ENCODE assay signal across 19 cellular contexts in the genomic region with DNA sequence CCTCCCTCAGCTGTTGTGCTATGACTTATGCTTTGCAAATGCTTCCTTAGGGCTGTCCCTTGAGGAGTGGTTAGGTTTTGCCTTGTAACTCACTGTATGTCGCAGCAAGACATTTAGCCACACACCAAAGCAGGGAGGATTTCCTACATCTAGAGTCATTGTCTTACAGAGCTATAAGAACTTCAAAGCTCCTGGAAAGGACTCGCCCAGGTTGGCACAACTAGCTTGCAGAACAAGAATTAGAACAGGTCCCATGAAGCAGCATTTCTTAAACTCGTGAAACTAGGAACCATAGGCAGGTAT. TPM values are rescaled to one million over a fixed set of nuclear protein-coding genes. Genes with fewer than 3 reads are reported as not detected.
DNase-seq lines count a peak whose midpoint lies in the region; ATAC-seq and TF ChIP-seq lines count a peak whose summit lies in the region.
"Had no signal": no experiment of that assay in that cellular context is flagged by ENCODE, and none has a peak within 500 bp of the region (broad histone marks: within the 10 kb centered on the region; RNA-seq: fewer than 3 reads in every experiment).

No MANE protein-coding gene starts in this region.

- H3K9ac ChIP-seq in PC-3 (ENCODE audit: low read length) (no peak overlapping the region), neuronal stem cell (ENCODE audit: low read depth, low read length, poor library complexity) (no peak overlapping the region)

- no peak overlapping the region for H4K91ac ChIP-seq in neuronal stem cell (ENCODE audit: low read depth, low read length, poor library complexity)

- no peaks in the 10 kb centered on the region for H3K4me1 ChIP-seq in PC-3 (ENCODE audit: insufficient read depth, low read length)
- peaks cover 0 to 1% of the 10 kb centered on the region in 2 donors for H3K4me1 ChIP-seq in neuronal stem cell (ENCODE audit: control insufficient read depth in 2 of 2, insufficient read depth in 1 of 2, low read depth in 1 of 2, low read length in 2 of 2)
- no peaks in the 10 kb centered on the region for H3K4me1 ChIP-seq in left ventricle myocardium inferior

- no peaks in the 10 kb centered on the region for H3K79me2 ChIP-seq in PC-3 (ENCODE audit: low read length)

- DNase-seq in PC-3 = peak; percentile 10
- peak; percentile 20 for DNase-seq in epithelial cell of prostate (ENCODE audit: low read depth, low spot score)
- no peak for DNase-seq in neuronal stem cell (ENCODE audit: low spot score)
- no peak for DNase-seq in left ventricle myocardium inferior
- no peak for DNase-seq in ureter (ENCODE audit: low spot score)
- no peak for DNase-seq in NOMO-1 treated with DMSO at 0.1 percent for 48 hours (lab: John Stamatoyannopoulos, UW; ENCODE audit: unreplicated experiment)
- DNase-seq: ACHN; C1 segment of cervical spinal cord; CD8-positive, alpha-beta memory T cell; DMS53; EL; NCI-H1048; NCI-H1436; NCI-H2029 treated with DMSO at 0.1 percent for 48 hours; NCI-H2171; NCI-H526 had no signal

- no peak overlapping the region for H3K18ac ChIP-seq in neuronal stem cell (ENCODE audit: low read length)

- peak overlapping the region; percentile 5 for H3K14ac ChIP-seq in neuronal stem cell (ENCODE audit: low read length)

- H3K23ac ChIP-seq in neuronal stem cell (ENCODE audit: low read depth, low read length, poor library complexity) = no peak overlapping the region

- TF ChIP-seq CTCF in PC-3 (conservative IDR thresholded peaks at IDR 0.05; ENCODE audit: low read depth, low read length) (no peak), left ventricle myocardium inferior (IDR thresholded peaks at IDR 0.05; ENCODE audit: borderline replicate concordance) (no peak)

- CTCF ChIA-PET in PC-3 (lab: Charles Lee) = no interaction called here

- H2AFZ ChIP-seq in PC-3 (ENCODE audit: low read length) = no peak overlapping the region
- H2AFZ ChIP-seq in neuronal stem cell (ENCODE audit: low read length) = no peak overlapping the region
- H2AFZ ChIP-seq: GM23338 had no signal

- H3K36me3 ChIP-seq in PC-3 (ENCODE audit: low read depth, low read length) (no peaks in the 10 kb centered on the region), neuronal stem cell (replicated peaks in 1 of 2; ENCODE audit: control insufficient read depth in 2 of 2, insufficient read depth in 2 of 2, low read length in 2 of 2) (no peaks in the 10 kb centered on the region), left ventricle myocardium inferior (no peaks in the 10 kb centered on the region)

- no peak overlapping the region for H3K4me2 ChIP-seq in PC-3 (ENCODE audit: low read length)
- no peak overlapping the region for H3K4me2 ChIP-seq in neuronal stem cell (ENCODE audit: insufficient read depth, low read length, poor library complexity, severe bottlenecking)
- H3K4me2 ChIP-seq: GM23338 had no signal

- H4K20me1 ChIP-seq in PC-3 (ENCODE audit: low read length) = no peaks in the 10 kb centered on the region

- H3K9me2 ChIP-seq in PC-3 (replicated peaks; ENCODE audit: low read length) = no peaks in the 10 kb centered on the region

- BruUV-seq in PC-3 (replicated peaks; lab: Mats Ljungman, UMichigan) = no TSS peak

- no CpG with 5 or more reads among the region's 3 CpGs for WGBS in neuronal stem cell (ENCODE audit: extremely low coverage in 2 of 2, insufficient read length in 2 of 2, insufficient replicate concordance in 1 of 2), 2 donors

- no peak overlapping the region for H2BK5ac ChIP-seq in neuronal stem cell (ENCODE audit: low read length)

- no peak overlapping the region for H2BK120ac ChIP-seq in neuronal stem cell (ENCODE audit: low read depth, low read length)

- H2AK5ac ChIP-seq in neuronal stem cell (ENCODE audit: low read depth, low read length) = peak overlapping the region; percentile 49

- H3K27ac ChIP-seq in PC-3 (ENCODE audit: low read length) = no peak overlapping the region
- peak overlapping the region; percentile 56 for H3K27ac ChIP-seq in epithelial cell of prostate
- H3K27ac ChIP-seq in neuronal stem cell (replicated peaks; ENCODE audit: low read length) = no peak overlapping the region
- H3K27ac ChIP-seq in left ventricle myocardium inferior (replicated peaks) = no peak overlapping the region

- ATAC-seq in PC-3 = no peak
- ATAC-seq in GM21786 (IDR thresholded peaks at IDR 0.05; ENCODE audit: unreplicated experiment) = no peak
- ATAC-seq: GM12878, GM23338 had no signal

- H3K27me3 ChIP-seq in PC-3 (ENCODE audit: low read length) = no peaks in the 10 kb centered on the region
- H3K27me3 ChIP-seq in neuronal stem cell (ENCODE audit: control insufficient read depth in 3 of 3, insufficient read depth in 3 of 3, low read depth in 1 of 3, low read length in 3 of 3) = no peaks in the 10 kb centered on the region
- no peaks in the 10 kb centered on the region for H3K27me3 ChIP-seq in left ventricle myocardium inferior (ENCODE audit: low read depth)

- H4K8ac ChIP-seq in neuronal stem cell (ENCODE audit: low read depth, low read length) = no peak overlapping the region

- H3K4me3 ChIP-seq in PC-3 (ENCODE audit: low read length) (no peak overlapping the region), neuronal stem cell (ENCODE audit: low read length in 2 of 2) (no peak overlapping the region), left ventricle myocardium inferior (no peak overlapping the region)
- H3K4me3 ChIP-seq: GM12878, GM23338 had no signal

- H2BK12ac ChIP-seq in neuronal stem cell (ENCODE audit: low read length) = no peak overlapping the region

- H3K79me1 ChIP-seq in neuronal stem cell (ENCODE audit: low read depth, low read length) = no peaks in the 10 kb centered on the region

- no peaks in the 10 kb centered on the region for H3F3A ChIP-seq in PC-3 (ENCODE audit: low read length, unreplicated experiment)

- no peak overlapping the region for H3K4ac ChIP-seq in neuronal stem cell (ENCODE audit: low read length)

- H2BK15ac ChIP-seq in neuronal stem cell (ENCODE audit: low read length) = no peak overlapping the region

- POLR2A ChIA-PET in PC-3 (lab: Charles Lee; ENCODE audit: unreplicated experiment) = no interaction called here

- H3K9me3 ChIP-seq in PC-3 (ENCODE audit: low read length) (no peaks in the 10 kb centered on the region), neuronal stem cell (replicated peaks in 1 of 2; ENCODE audit: control insufficient read depth in 2 of 2, insufficient read depth in 1 of 2, low read depth in 1 of 2, low read length in 2 of 2) (no peaks in the 10 kb centered on the region), left ventricle myocardium inferior (replicated peaks) (no peaks in the 10 kb centered on the region)

- intact Hi-C loops in PC-3 (cut with micrococcal nuclease) = no loop called here
- intact Hi-C loops in left ventricle myocardium inferior (cut with micrococcal nuclease) = no loop called here

RNA-seq across cellular contexts. Expression of a gene that starts 19.4 kb away (rescaled TPM):
- 27.0 and 33.5 TPM in 2 replicates for total RNA-seq in PC-3 (2014; rRNA removed)
- polyA plus RNA-seq in neuronal stem cell (2013, experiment 1 of 2) = 20.2 TPM
- 21.8 TPM for polyA plus RNA-seq in neuronal stem cell (2013, experiment 2 of 2)
- total RNA-seq in left ventricle myocardium inferior = 14.3 TPM
- total RNA-seq in ureter = 58.9 TPM

Comparison
In these comparisons a context has a peak if more than half of its experiments do, and no peak if none do; other contexts are left out.
1. DNase-seq: peak in PC-3 (single experiment) and epithelial cell of prostate (single experiment); none in neuronal stem cell (single experiment), left ventricle myocardium inferior (single experiment), ureter (single experiment) and NOMO-1 treated with DMSO at 0.1 percent for 48 hours (single experiment).